ENCODE assay signal across 28 cellular contexts in the genomic region with DNA sequence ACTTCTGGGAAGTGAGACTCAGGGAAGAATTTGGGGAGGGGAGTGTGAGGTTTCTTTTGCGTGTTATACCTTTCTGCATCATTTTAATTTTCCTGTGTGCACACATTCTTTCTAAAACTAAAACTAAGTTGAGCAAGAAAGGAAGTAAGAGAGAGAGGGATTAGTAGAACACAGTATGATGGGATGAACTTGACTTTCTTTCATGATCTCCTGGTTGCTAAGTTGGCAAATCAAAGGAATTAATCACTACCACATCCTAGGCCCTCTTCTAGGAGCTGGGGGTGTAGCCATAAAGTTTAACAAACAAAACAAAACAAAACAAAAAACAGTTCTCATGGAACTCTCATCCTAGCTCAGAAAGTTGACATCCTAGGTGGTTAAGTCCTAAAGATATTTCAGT.
"Had no signal": no experiment of that assay in that cellular context is flagged by ENCODE, and none has a peak within 500 bp of the region (broad histone marks: within the 10 kb centered on the region; RNA-seq: fewer than 3 reads in every experiment).

No MANE protein-coding gene starts in this region.

- ATAC-seq: activated CD8-positive, alpha-beta memory T cell treated with anti-CD3 and anti-CD28 coated beads, Interleukin-2, amount 10 ng/mL, durations not matched to agents 7 days and 5 days; activated CD8-positive, alpha-beta T cell treated with anti-CD3 and anti-CD28 coated beads, Interleukin-2, amount 10 ng/mL, durations not matched to agents 7 days and 5 days; stimulated activated naive B cell treated with anti-CD40 and anti-IgM and Interleukin-4, amounts not matched to agents 10 μg/mL and 1 μg/mL and 100 μg/mL, for 72 hours had no signal

- H3K27ac ChIP-seq: ascending aorta, cardiac muscle cell, gastroesophageal sphincter, hepatocyte, left ventricle myocardium inferior, pancreas, prostate gland, stomach, upper lobe of left lung, vagina had no signal

- H3K4me1 Mint-ChIP-seq: brain, neural crest cell had no signal

- H3K9me3 Mint-ChIP-seq: activated naive CD8-positive, alpha-beta T cell treated with anti-CD3 and anti-CD28 coated beads, Interleukin-2, amount 10 ng/mL, durations not matched to agents 7 days and 5 days; neural crest cell had no signal

- H3K36me3 ChIP-seq: ascending aorta, cardiac muscle cell, gastroesophageal sphincter, left ventricle myocardium inferior, pancreas, prostate gland, stomach, thyroid gland, upper lobe of left lung, vagina had no signal

- H3K4me1 ChIP-seq: gastroesophageal sphincter, pancreas, prostate gland, thyroid gland, vagina had no signal

- H3K9me3 ChIP-seq: ascending aorta, gastroesophageal sphincter, pancreas, prostate gland, stomach, thyroid gland, upper lobe of left lung, vagina had no signal

- DNase-seq: activated CD4-positive, alpha-beta T cell treated with anti-CD3 and anti-CD28 coated beads for 4 hours; activated CD4-positive, CD25-positive, alpha-beta regulatory T cell; activated CD8-positive, alpha-beta memory T cell treated with anti-CD3 and anti-CD28 coated beads, Interleukin-2, amount 10 ng/mL, durations not matched to agents 7 days and 5 days; activated CD8-positive, alpha-beta T cell treated with anti-CD3 and anti-CD28 coated beads, Interleukin-2, amount 10 ng/mL, durations not matched to agents 7 days and 5 days; activated gamma-delta T cell; activated naive CD8-positive, alpha-beta T cell treated with anti-CD3 and anti-CD28 coated beads, Interleukin-2, amount 10 ng/mL, durations not matched to agents 7 days and 5 days; cerebellar nuclear complex; islet precursor cell; left ventricle myocardium inferior; retina; stimulated activated CD4-positive, alpha-beta T cell treated with anti-CD3 and anti-CD28 coated beads, Interleukin-1b, Interleukin-23, amount 100 ng/mL, for 48 hours; stimulated activated CD4-positive, alpha-beta T cell treated with anti-CD3 and anti-CD28 coated beads, Interleukin-4, amount 100 ng/mL, for 4 hours; stimulated activated naive B cell treated with anti-CD40 and anti-IgM and Interleukin-4, amounts not matched to agents 10 μg/mL and 1 μg/mL and 100 μg/mL, for 72 hours; stomach; upper lobe of left lung had no signal

- H3K4me3 Mint-ChIP-seq: activated CD8-positive, alpha-beta memory T cell treated with anti-CD3 and anti-CD28 coated beads, Interleukin-2, amount 10 ng/mL, durations not matched to agents 7 days and 5 days; activated CD8-positive, alpha-beta T cell treated with anti-CD3 and anti-CD28 coated beads, Interleukin-2, amount 10 ng/mL, durations not matched to agents 7 days and 5 days; activated naive CD8-positive, alpha-beta T cell treated with anti-CD3 and anti-CD28 coated beads, Interleukin-2, amount 10 ng/mL, durations not matched to agents 7 days and 5 days; brain; neural crest cell; stimulated activated naive B cell treated with anti-CD40 and anti-IgM and Interleukin-4, amounts not matched to agents 10 μg/mL and 1 μg/mL and 100 μg/mL, for 72 hours had no signal

- H3K27ac Mint-ChIP-seq: activated CD8-positive, alpha-beta memory T cell treated with anti-CD3 and anti-CD28 coated beads, Interleukin-2, amount 10 ng/mL, durations not matched to agents 7 days and 5 days; activated CD8-positive, alpha-beta T cell treated with anti-CD3 and anti-CD28 coated beads, Interleukin-2, amount 10 ng/mL, durations not matched to agents 7 days and 5 days; activated naive CD8-positive, alpha-beta T cell treated with anti-CD3 and anti-CD28 coated beads, Interleukin-2, amount 10 ng/mL, durations not matched to agents 7 days and 5 days; stimulated activated naive B cell treated with anti-CD40 and anti-IgM and Interleukin-4, amounts not matched to agents 10 μg/mL and 1 μg/mL and 100 μg/mL, for 72 hours had no signal

- H3K36me3 Mint-ChIP-seq: brain had no signal

- H3K27me3 ChIP-seq: ascending aorta, cardiac muscle cell, gastroesophageal sphincter, hepatocyte, pancreas, stomach, thyroid gland, upper lobe of left lung, vagina had no signal

- H3K4me3 ChIP-seq: ascending aorta, cardiac muscle cell, coronary artery, gastroesophageal sphincter, hepatocyte, left ventricle myocardium inferior, lung, pancreas, prostate gland, smooth muscle cell, stomach, thyroid gland, upper lobe of left lung, vagina had no signal
